ENCODE assay signal across 23 cellular contexts in the genomic region with DNA sequence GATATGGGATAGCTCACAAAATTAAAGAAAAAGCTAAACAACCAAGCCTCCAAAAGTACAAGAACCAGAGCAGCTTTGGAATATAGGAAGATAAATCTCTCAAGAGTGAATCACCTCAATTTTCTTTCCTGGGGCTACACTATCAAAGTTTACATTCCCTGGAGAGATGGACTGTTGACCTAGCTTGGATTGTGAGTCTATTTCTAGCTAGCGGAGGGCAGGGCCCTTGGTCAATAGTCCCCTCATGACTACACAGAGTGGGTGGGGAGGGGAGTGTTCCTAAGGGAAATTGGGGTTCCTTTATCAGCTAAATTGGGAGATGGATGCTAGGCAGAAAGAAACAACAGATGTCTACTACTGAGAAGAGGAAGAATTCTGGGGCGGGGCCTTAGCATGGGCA. TPM values are rescaled to one million over a fixed set of nuclear protein-coding genes. Genes with fewer than 3 reads are reported as not detected.
A peak's percentile ranks its signal among the peaks of the same experiment; 100 is the strongest.
DNase-seq lines count a peak whose midpoint lies in the region; ATAC-seq, FAIRE-seq and TF ChIP-seq lines count a peak whose summit lies in the region.
"Had no signal": no experiment of that assay in that cellular context is flagged by ENCODE, and none has a peak within 500 bp of the region (broad histone marks: within the 10 kb centered on the region; RNA-seq: fewer than 3 reads in every experiment).

No MANE protein-coding gene starts in this region.

- peak overlapping the region; percentile 98 for H2AFZ ChIP-seq in ACC112 (ENCODE audit: low read length, unreplicated experiment)

- DNase-seq in M059J (ENCODE audit: low read depth) (peak; percentile 68), bronchial epithelial cell (ENCODE audit: low read depth) (peak; percentile 20), mucosa of descending colon (no peak), NCI-H69 (lab: John Stamatoyannopoulos, UW) (no peak), D721Med (ENCODE audit: insufficient read length, low spot score) (no peak)
- DNase-seq in activated naive CD4-positive, alpha-beta T cell treated with anti-CD3 and anti-CD28 coated beads, Interleukin-2, amount 50 U/mL, for 72 hours (ENCODE audit: low spot score in 2 of 2), result no peak
- DNase-seq: activated CD4-positive, CD25-positive, alpha-beta regulatory T cell; activated naive CD8-positive, alpha-beta T cell treated with anti-CD3 and anti-CD28 coated beads, Interleukin-2, amount 10 ng/mL, durations not matched to agents 7 days and 5 days; CD4-positive, alpha-beta T cell; central memory CD4-positive, alpha-beta T cell; DMS79 treated with DMSO at 0.1 percent for 48 hours; effector CD4-positive, alpha-beta T cell; heart right ventricle; NCI-H2029; NCI-H510A treated with DMSO at 0.1 percent for 48 hours; SIG-M5; stimulated activated naive CD4-positive, alpha-beta T cell had no signal

- H3K36me3 Mint-ChIP-seq in activated T-helper 17 cell treated with anti-CD3 and anti-CD28 coated beads, Interleukin-2, amount 50 U/mL, for 72 hours (ENCODE audit: low read depth), result no peaks in the 10 kb centered on the region
- no peaks in the 10 kb centered on the region for H3K36me3 Mint-ChIP-seq in activated naive CD4-positive, alpha-beta T cell treated with anti-CD3 and anti-CD28 coated beads, Interleukin-2, amount 50 U/mL, for 72 hours
- H3K36me3 Mint-ChIP-seq: activated naive CD8-positive, alpha-beta T cell treated with anti-CD3 and anti-CD28 coated beads, Interleukin-2, amount 10 ng/mL, durations not matched to agents 7 days and 5 days had no signal

- H3K36me3 ChIP-seq in ACC112 (ENCODE audit: insufficient read depth, low read length) (no peaks in the 10 kb centered on the region), bronchial epithelial cell (ENCODE audit: control insufficient read depth, insufficient read depth, low read length) (no peaks in the 10 kb centered on the region), mucosa of descending colon (ENCODE audit: low read depth) (no peaks in the 10 kb centered on the region)
- H3K36me3 ChIP-seq: esophagus muscularis mucosa, heart right ventricle had no signal

- intact Hi-C loops in mucosa of descending colon (cut with DNase I, micrococcal nuclease), result no loop called here

- FAIRE-seq in bronchial epithelial cell (lab: Jason Lieb, UNC) (no peak), D721Med (lab: Jason Lieb, UNC) (no peak)
- FAIRE-seq: GM18507, keratinocyte had no signal

- peak; percentile 28 for ATAC-seq in mucosa of descending colon
- ATAC-seq in activated T-helper 17 cell treated with anti-CD3 and anti-CD28 coated beads, Interleukin-2, amount 50 U/mL, for 72 hours (replicated peaks), result no peak
- no peak for ATAC-seq in activated naive CD4-positive, alpha-beta T cell treated with anti-CD3 and anti-CD28 coated beads, Interleukin-2, amount 50 U/mL, for 72 hours

- no peaks in the 10 kb centered on the region for H3K79me2 ChIP-seq in ACC112 (ENCODE audit: control insufficient read depth, insufficient read depth, low read length, unreplicated experiment)

- H3K4me3 Mint-ChIP-seq in activated T-helper 17 cell treated with anti-CD3 and anti-CD28 coated beads, Interleukin-2, amount 50 U/mL, for 72 hours, result no peak overlapping the region
- H3K4me3 Mint-ChIP-seq: activated naive CD8-positive, alpha-beta T cell treated with anti-CD3 and anti-CD28 coated beads, Interleukin-2, amount 10 ng/mL, durations not matched to agents 7 days and 5 days; CD4-positive, alpha-beta T cell; neural crest cell had no signal

- H3K4me1 Mint-ChIP-seq in activated T-helper 17 cell treated with anti-CD3 and anti-CD28 coated beads, Interleukin-2, amount 50 U/mL, for 72 hours, result no peaks in the 10 kb centered on the region

- H3K27ac Mint-ChIP-seq in activated T-helper 17 cell treated with anti-CD3 and anti-CD28 coated beads, Interleukin-2, amount 50 U/mL, for 72 hours, result no peak overlapping the region
- no peak overlapping the region for H3K27ac Mint-ChIP-seq in activated naive CD4-positive, alpha-beta T cell treated with anti-CD3 and anti-CD28 coated beads, Interleukin-2, amount 50 U/mL, for 72 hours
- H3K27ac Mint-ChIP-seq: activated naive CD8-positive, alpha-beta T cell treated with anti-CD3 and anti-CD28 coated beads, Interleukin-2, amount 10 ng/mL, durations not matched to agents 7 days and 5 days; CD4-positive, alpha-beta T cell had no signal

- H3K4me1 ChIP-seq in ACC112 (ENCODE audit: control insufficient read depth, insufficient read depth, low read length, unreplicated experiment) (peaks cover 43% of the 10 kb centered on the region), mucosa of descending colon (ENCODE audit: low read depth) (no peaks in the 10 kb centered on the region)

- no peaks in the 10 kb centered on the region for H3K27me3 ChIP-seq in ACC112 (ENCODE audit: insufficient read depth, low read length)
- H3K27me3 ChIP-seq in bronchial epithelial cell (ENCODE audit: control insufficient read depth, insufficient read depth, low read length), result no peaks in the 10 kb centered on the region
- H3K27me3 ChIP-seq: esophagus muscularis mucosa, heart right ventricle had no signal

- no peaks in the 10 kb centered on the region for H3K27me3 Mint-ChIP-seq in activated T-helper 17 cell treated with anti-CD3 and anti-CD28 coated beads, Interleukin-2, amount 50 U/mL, for 72 hours
- H3K27me3 Mint-ChIP-seq: CD4-positive, alpha-beta T cell had no signal

- H3K9me3 ChIP-seq in mucosa of descending colon, result no peaks in the 10 kb centered on the region
- H3K9me3 ChIP-seq: esophagus muscularis mucosa, heart right ventricle had no signal

- peak overlapping the region; percentile 86 for H3K27ac ChIP-seq in ACC112 (ENCODE audit: low read depth, low read length)
- H3K27ac ChIP-seq: esophagus muscularis mucosa had no signal

- H3K4me3 ChIP-seq in ACC112 (ENCODE audit: low read depth, low read length) (peak overlapping the region; percentile 50; the same call in 1 of the 2 replicates), bronchial epithelial cell (ENCODE audit: low read depth, low read length) (no peak overlapping the region), mucosa of descending colon (no peak overlapping the region)
- H3K4me3 ChIP-seq: esophagus muscularis mucosa, heart right ventricle had no signal

- no peak for TF ChIP-seq CTCF in bronchial epithelial cell (IDR thresholded peaks at IDR 0.05; ENCODE audit: insufficient read depth, low read length, severe bottlenecking)
- TF ChIP-seq CTCF in mucosa of descending colon (IDR thresholded peaks at IDR 0.05), result no peak
- TF ChIP-seq CTCF in D721Med (IDR thresholded peaks at IDR 0.05; ENCODE audit: insufficient read depth, missing control alignments), result no peak

- no peaks in the 10 kb centered on the region for H3K9me3 Mint-ChIP-seq in activated T-helper 17 cell treated with anti-CD3 and anti-CD28 coated beads, Interleukin-2, amount 50 U/mL, for 72 hours
- no peaks in the 10 kb centered on the region for H3K9me3 Mint-ChIP-seq in activated naive CD4-positive, alpha-beta T cell treated with anti-CD3 and anti-CD28 coated beads, Interleukin-2, amount 50 U/mL, for 72 hours
- H3K9me3 Mint-ChIP-seq: activated naive CD8-positive, alpha-beta T cell treated with anti-CD3 and anti-CD28 coated beads, Interleukin-2, amount 10 ng/mL, durations not matched to agents 7 days and 5 days; CD4-positive, alpha-beta T cell had no signal

RNA-seq across cellular contexts. Expression of a gene that starts 29.9 kb away (rescaled TPM):
- total RNA-seq in M059J (2014; rRNA removed; shearing (Covaris generic)), result 17.8 and 24.3 TPM in 2 replicates
- total RNA-seq in bronchial epithelial cell (24.7 and 29.7 TPM in 2 replicates), mucosa of descending colon (10 to 100 TPM; 20.4 to 31.6 (median 30.4) TPM)
- total RNA-seq in activated T-helper 17 cell treated with anti-CD3 and anti-CD28 coated beads, Interleukin-2, amount 50 U/mL, for 72 hours, result 10 to 100 TPM; 17.1 to 22.0 TPM
- total RNA-seq in activated naive CD4-positive, alpha-beta T cell treated with anti-CD3 and anti-CD28 coated beads, Interleukin-2, amount 50 U/mL, for 72 hours, result 10 to 100 TPM; 15.0 to 16.1 TPM

RNA-seq across cellular contexts. Expression of a gene that starts 34.3 kb away (rescaled TPM):
- 7.1 and 7.4 TPM in 2 replicates for total RNA-seq in M059J (2014; rRNA removed; shearing (Covaris generic))
- total RNA-seq in bronchial epithelial cell (6.3 and 6.4 TPM in 2 replicates), mucosa of descending colon (10 to 100 TPM; 17.5 to 29.7 (median 25.7) TPM)
- total RNA-seq in activated T-helper 17 cell treated with anti-CD3 and anti-CD28 coated beads, Interleukin-2, amount 50 U/mL, for 72 hours, result 10 to 100 TPM; 24.4 to 58.8 TPM
- 10 to 100 TPM; 48.0 to 51.0 TPM for total RNA-seq in activated naive CD4-positive, alpha-beta T cell treated with anti-CD3 and anti-CD28 coated beads, Interleukin-2, amount 50 U/mL, for 72 hours

Comparison
In these comparisons a context has a peak if more than half of its experiments do, and no peak if none do; other contexts are left out.
1. DNase-seq: peak in M059J (single experiment) and bronchial epithelial cell (single experiment); none in mucosa of descending colon (0 of 3), NCI-H69 (single experiment), D721Med (single experiment) and activated naive CD4-positive, alpha-beta T cell treated with anti-CD3 and anti-CD28 coated beads, Interleukin-2, amount 50 U/mL, for 72 hours (0 of 2).